In the genomic region with DNA sequence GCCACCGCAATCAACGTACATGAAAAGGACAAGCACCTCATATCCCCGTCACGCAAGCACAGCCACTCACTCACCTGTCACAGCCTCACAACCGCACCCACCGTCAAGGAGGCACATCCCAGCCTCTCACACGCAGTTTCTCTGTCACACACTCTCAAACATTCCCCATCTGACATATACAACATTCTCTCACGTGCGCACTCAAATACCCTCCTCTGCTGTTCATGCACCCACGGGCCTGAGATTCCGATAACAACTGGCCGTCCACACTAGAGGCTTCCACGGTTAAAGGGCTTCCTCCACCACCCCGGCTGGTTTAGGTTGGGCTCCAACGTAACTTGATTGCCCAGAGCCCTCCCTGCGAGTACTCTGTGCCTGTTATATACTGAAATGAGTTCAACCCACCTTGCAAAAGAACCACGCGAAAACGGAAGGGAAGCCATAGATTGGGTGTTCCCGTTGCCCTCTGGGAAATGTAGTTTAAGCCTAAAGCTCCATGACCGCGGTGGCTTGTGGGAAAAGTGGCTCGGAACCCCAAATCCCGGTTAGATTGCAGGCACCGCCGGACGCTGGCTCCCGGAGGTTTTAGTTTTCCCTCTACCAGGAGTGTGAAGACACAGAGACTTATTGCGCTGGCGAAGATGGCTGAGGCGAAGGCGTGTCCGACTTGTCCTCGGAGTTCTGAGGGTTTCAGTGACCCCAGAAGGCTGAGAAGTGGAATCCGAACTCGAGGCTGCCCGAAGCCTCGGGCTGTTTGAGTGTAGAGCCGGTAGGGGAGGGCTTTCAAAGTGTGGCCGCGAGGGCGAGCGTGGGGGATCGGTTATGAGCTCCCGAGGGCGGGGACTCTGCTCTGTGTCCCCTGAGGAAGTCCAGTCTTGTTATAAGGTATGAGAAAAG, we compare ENCODE assay signal across 8 cellular contexts. TPM values are rescaled to one million over a fixed set of nuclear protein-coding genes. Genes with fewer than 3 reads are reported as not detected.
DNase-seq lines count a peak whose midpoint lies in the region; ATAC-seq, FAIRE-seq and TF ChIP-seq lines count a peak whose summit lies in the region.

A gene (minus strand): TSS at position 448 of the 897 bp plus-strand sequence. CDS start 5,857 bp downstream, outside the sequence.

- no peaks in the 10 kb centered on the region for H3K9me3 Mint-ChIP-seq in central memory CD8-positive, alpha-beta T cell

- peaks cover 36% of the 10 kb centered on the region for H3K4me1 Mint-ChIP-seq in central memory CD8-positive, alpha-beta T cell

- H3K9me3 ChIP-seq in AG04450 (ENCODE audit: control insufficient read depth, insufficient read depth, low read length): peaks cover 11% of the 10 kb centered on the region

- peak; percentile 64 for ATAC-seq in GM18873 (IDR thresholded peaks at IDR 0.05; ENCODE audit: low FRiP score, unreplicated experiment)
- ATAC-seq in HG03159 (IDR thresholded peaks at IDR 0.05; ENCODE audit: unreplicated experiment): peak; percentile 84
- peak; percentile 90 for ATAC-seq in central memory CD8-positive, alpha-beta T cell (replicated peaks; ENCODE audit: extremely low read depth, poor library complexity, severe bottlenecking)

- no peaks in the 10 kb centered on the region for H3K27me3 ChIP-seq in AG04450 (ENCODE audit: control insufficient read depth, insufficient read depth, low read length)

- H3K27ac Mint-ChIP-seq in central memory CD8-positive, alpha-beta T cell (ENCODE audit: low read depth): peak within 1 kb of the TSS; percentile 97

- H3K27me3 Mint-ChIP-seq in central memory CD8-positive, alpha-beta T cell: no peaks in the 10 kb centered on the region

- POLR2A ChIA-PET in AG04450 (lab: Yijun Ruan, JAX): interaction anchor here (0.5 to 1.3 kb wide), 5 partner anchors 11 to 1001 kb away, joined by 3 to 7 read pairs (median 3); a partner anchor contains a TSS

- TF ChIP-seq CTCF in AG04450 (IDR thresholded peaks at IDR 0.05; ENCODE audit: low read depth, low read length): peak; percentile 35

- FAIRE-seq in islet of Langerhans (lab: Jason Lieb, UNC): peak; percentile 87

- peak within 1 kb of the TSS; percentile 95 for H3K4me3 Mint-ChIP-seq in central memory CD8-positive, alpha-beta T cell

- H3K4me3 ChIP-seq in AG04450 (ENCODE audit: low read depth, low read length): peak within 1 kb of the TSS; percentile 99

- CTCF ChIA-PET in AG04450 (lab: Charles Lee): interaction anchor here (0.6 to 1.5 kb wide), 3 partner anchors 60 to 123 kb away, joined by 3 to 4 read pairs (median 4); a partner anchor contains a TSS

- H3K27ac ChIP-seq in AG04450 (ENCODE audit: low read depth, low read length): peak within 1 kb of the TSS; percentile 88

- peak; percentile 65 for DNase-seq in AG04450 (ENCODE audit: low read depth, low spot score)
- peak; percentile 97 for DNase-seq in NCI-H345 (lab: John Stamatoyannopoulos, UW)
- DNase-seq in activated CD4-positive, CD25-positive, alpha-beta regulatory T cell (lab: John Stamatoyannopoulos, UW): peak; percentile 44 to 56 (median 48)
- peak; percentile 64 to 81 for DNase-seq in central memory CD8-positive, alpha-beta T cell (ENCODE audit: low spot score in 2 of 2)
- peak; percentile 63 to 75 for DNase-seq in stimulated activated CD4-positive, alpha-beta T cell treated with anti-CD3 and anti-CD28 coated beads, Interleukin-12 subunit alpha, Interleukin-12 subunit beta, amount 100 ng/mL, for 24 hours (ENCODE audit: low read depth in 2 of 2)

- H3K36me3 Mint-ChIP-seq in central memory CD8-positive, alpha-beta T cell (ENCODE audit: insufficient read depth): peaks cover 11% of the 10 kb centered on the region

RNA-seq across cellular contexts. Expression of the gene that starts here (rescaled TPM):
- polyA plus RNA-seq in AG04450 (2011; rRNA removed): 2.3 and 3.0 TPM in 2 replicates
- polyA minus RNA-seq in AG04450 (2011; rRNA and poly(A)+ RNA removed): 7.8 and 8.2 TPM in 2 replicates

Comparison
In these comparisons a context has a peak if more than half of its experiments do, and no peak if none do; other contexts are left out.
1. Peak in every context shown above with its lines: DNase-seq, ATAC-seq, H3K4me3 ChIP-seq and H3K27ac ChIP-seq.